Comparison of ENCODE assay signal across 9 cellular contexts in genomic region chr1:26743426-26744059, GRCh38. TPM values are rescaled to one million over a fixed set of nuclear protein-coding genes. Genes with fewer than 3 reads are reported as not detected.
DNase-seq lines count a peak whose midpoint lies in the region; ATAC-seq and TF ChIP-seq lines count a peak whose summit lies in the region.
"Had no signal": no experiment of that assay in that cellular context is flagged by ENCODE, and none has a peak within 500 bp of the region (broad histone marks: within the 10 kb centered on the region; RNA-seq: fewer than 3 reads in every experiment).

No MANE protein-coding gene starts in this region.

- no peaks in the 10 kb centered on the region for H3K9me3 ChIP-seq in right atrium auricular region
- no peaks in the 10 kb centered on the region for H3K9me3 ChIP-seq in lower lobe of right lung

- CTCF ChIA-PET in activated CD8-positive, alpha-beta T cell treated with anti-CD3 and anti-CD28 coated beads, Interleukin-2, amount 10 ng/mL, durations not matched to agents 7 days and 5 days (lab: Charles Lee) = interaction anchor here (0.8 to 6.8 kb wide), 17 partner anchors 10 to 244 kb away, joined by 3 to 44 read pairs (median 4); no protein-coding TSS in a partner anchor

- H3K4me1 ChIP-seq in right atrium auricular region (peaks cover 0 to 73% of the 10 kb centered on the region in 2 donors), lower lobe of right lung (peaks cover 83% of the 10 kb centered on the region)

- H3K36me3 Mint-ChIP-seq in activated CD8-positive, alpha-beta T cell treated with anti-CD3 and anti-CD28 coated beads, Interleukin-2, amount 10 ng/mL, durations not matched to agents 7 days and 5 days (ENCODE audit: low read depth) = peaks cover 82% of the 10 kb centered on the region

- H3K4me3 Mint-ChIP-seq in activated CD8-positive, alpha-beta T cell treated with anti-CD3 and anti-CD28 coated beads, Interleukin-2, amount 10 ng/mL, durations not matched to agents 7 days and 5 days = peak overlapping the region; percentile 71

- DNase-seq in right atrium auricular region (ENCODE audit: low spot score) = no peak
- no peak for DNase-seq in left ventricle myocardium superior
- no peak for DNase-seq in activated CD8-positive, alpha-beta T cell treated with anti-CD3 and anti-CD28 coated beads, Interleukin-2, amount 10 ng/mL, durations not matched to agents 7 days and 5 days
- no peak for DNase-seq in lower lobe of right lung
- DNase-seq in cortex of kidney (lab: John Stamatoyannopoulos, UW) = no peak
- DNase-seq in OCI-M1 (lab: John Stamatoyannopoulos, UW) = no peak
- no peak for DNase-seq in C1 segment of cervical spinal cord (lab: John Stamatoyannopoulos, UW)
- DNase-seq: DMS79 treated with DMSO at 0.1 percent for 48 hours had no signal

- no peaks in the 10 kb centered on the region for H3K9me3 Mint-ChIP-seq in activated CD8-positive, alpha-beta T cell treated with anti-CD3 and anti-CD28 coated beads, Interleukin-2, amount 10 ng/mL, durations not matched to agents 7 days and 5 days (ENCODE audit: insufficient read depth)

- H3K36me3 ChIP-seq in right atrium auricular region (peaks cover 35% of the 10 kb centered on the region), lower lobe of right lung (peaks cover 70% of the 10 kb centered on the region)

- intact Hi-C loops in left ventricle myocardium superior (cut with micrococcal nuclease) = no loop called here
- intact Hi-C loops in lower lobe of right lung (cut with DNase I) = no loop called here

- H3K27me3 ChIP-seq in right atrium auricular region (no peaks in the 10 kb centered on the region), lower lobe of right lung (ENCODE audit: low read depth) (no peaks in the 10 kb centered on the region)

- no peak for ATAC-seq in left ventricle myocardium superior
- no peak for ATAC-seq in activated CD8-positive, alpha-beta T cell treated with anti-CD3 and anti-CD28 coated beads, Interleukin-2, amount 10 ng/mL, durations not matched to agents 7 days and 5 days
- ATAC-seq in lower lobe of right lung = no peak
- no peak for ATAC-seq in HG02623 (IDR thresholded peaks at IDR 0.05; ENCODE audit: unreplicated experiment)

- TF ChIP-seq CTCF in right atrium auricular region (IDR thresholded peaks at IDR 0.05) = no peak
- no peak for TF ChIP-seq CTCF in lower lobe of right lung (IDR thresholded peaks at IDR 0.05)

- H3K27ac ChIP-seq in right atrium auricular region (peak overlapping the region; percentile 76 to 80), lower lobe of right lung (peak overlapping the region; percentile 82)

- peaks cover 88% of the 10 kb centered on the region for H3K4me1 Mint-ChIP-seq in activated CD8-positive, alpha-beta T cell treated with anti-CD3 and anti-CD28 coated beads, Interleukin-2, amount 10 ng/mL, durations not matched to agents 7 days and 5 days (ENCODE audit: low read depth)

- H3K27me3 Mint-ChIP-seq in activated CD8-positive, alpha-beta T cell treated with anti-CD3 and anti-CD28 coated beads, Interleukin-2, amount 10 ng/mL, durations not matched to agents 7 days and 5 days (ENCODE audit: low read depth) = no peaks in the 10 kb centered on the region

- peak overlapping the region; percentile 97 for H3K27ac Mint-ChIP-seq in activated CD8-positive, alpha-beta T cell treated with anti-CD3 and anti-CD28 coated beads, Interleukin-2, amount 10 ng/mL, durations not matched to agents 7 days and 5 days

- POLR2A ChIA-PET in activated CD8-positive, alpha-beta T cell treated with anti-CD3 and anti-CD28 coated beads, Interleukin-2, amount 10 ng/mL, durations not matched to agents 7 days and 5 days (lab: Charles Lee) = interaction anchor here (0.8 to 7.4 kb wide), 10 partner anchors 20 to 52 kb away, joined by 3 to 57 read pairs (median 4); partner anchors contain the start of genes ARID1A and PIGV

- no peak overlapping the region for H3K4me3 ChIP-seq in right atrium auricular region
- no peak overlapping the region for H3K4me3 ChIP-seq in lower lobe of right lung

RNA-seq across cellular contexts. Expression of gene PIGV, which starts 44.2 kb away (rescaled TPM):
- total RNA-seq in right atrium auricular region = 10 to 100 TPM in 1 of 2 donors, 1 to 10 TPM in 1; 6.4 to 13.8 TPM
- 4.5 TPM for total RNA-seq in left ventricle myocardium superior
- 10 to 100 TPM; 19.9 to 20.3 TPM for total RNA-seq in activated CD8-positive, alpha-beta T cell treated with anti-CD3 and anti-CD28 coated beads, Interleukin-2, amount 10 ng/mL, durations not matched to agents 7 days and 5 days
- 20.3 TPM for total RNA-seq in lower lobe of right lung

RNA-seq across cellular contexts. Expression of gene ARID1A, which starts 47.7 kb away (rescaled TPM):
- total RNA-seq in right atrium auricular region (10 to 100 TPM; 32.7 to 48.8 TPM), left ventricle myocardium superior (31.4 TPM), lower lobe of right lung (72.4 TPM)
- total RNA-seq in activated CD8-positive, alpha-beta T cell treated with anti-CD3 and anti-CD28 coated beads, Interleukin-2, amount 10 ng/mL, durations not matched to agents 7 days and 5 days = 100 to 1,000 TPM; 122 to 123 TPM
